In genomic region chr7:90111-91063, GRCh38 we compare ENCODE assay signal across 1 cellular context.
TF ChIP-seq lines count a peak whose summit lies in the region.

No MANE protein-coding gene starts in this region.

TF ChIP-seq in H1, 55 proteins besides CTCF, POLR2A, EP300 and RAD21 (continued from another document):
- TF ChIP-seq SIN3A (conservative IDR thresholded peaks at IDR 0.05 in 1 of 2, IDR thresholded peaks at IDR 0.05 in 1 of 2; ENCODE audit: low read depth in 1 of 2, low read length in 2 of 2), result no peak
- TF ChIP-seq CTBP2 (IDR thresholded peaks at IDR 0.05; ENCODE audit: borderline replicate concordance, insufficient read depth, insufficient read length, low read length), result no peak
- TF ChIP-seq CREB1 (IDR thresholded peaks at IDR 0.05), result no peak
- TF ChIP-seq CEBPB (IDR thresholded peaks at IDR 0.05; ENCODE audit: low read depth, low read length), result no peak
- TF ChIP-seq NANOG (IDR thresholded peaks at IDR 0.05; ENCODE audit: insufficient read depth, low read depth, low read length, poor library complexity, severe bottlenecking), result no peak
- no peak for TF ChIP-seq TAF1 (IDR thresholded peaks at IDR 0.05; ENCODE audit: low read depth, low read length)
- no peak for TF ChIP-seq EZH2 (IDR thresholded peaks at IDR 0.05; ENCODE audit: low read depth, low read length, severe bottlenecking)
- TF ChIP-seq SUZ12 (IDR thresholded peaks at IDR 0.05; ENCODE audit: low read length), result no peak
- TF ChIP-seq SAP30 (IDR thresholded peaks at IDR 0.05; ENCODE audit: insufficient read depth, insufficient replicate concordance, low read length), result no peak
- no peak for TF ChIP-seq GTF2F1 (IDR thresholded peaks at IDR 0.05; ENCODE audit: borderline replicate concordance, low read depth, low read length)
- TF ChIP-seq TBP (IDR thresholded peaks at IDR 0.05; ENCODE audit: low read depth, low read length), result no peak
- TF ChIP-seq RFX5 (IDR thresholded peaks at IDR 0.05; ENCODE audit: borderline replicate concordance, low read depth, low read length), result no peak
- TF ChIP-seq ATF2 (IDR thresholded peaks at IDR 0.05; ENCODE audit: low read length), result no peak
- TF ChIP-seq ZNF274 (IDR thresholded peaks at IDR 0.05; ENCODE audit: borderline replicate concordance, extremely low read depth, low read length), result no peak
